In genomic region chr3:46006646-46007045, GRCh38 we compare ENCODE assay signal across 16 cellular contexts. TPM values are rescaled to one million over a fixed set of nuclear protein-coding genes. Genes with fewer than 3 reads are reported as not detected.
DNase-seq lines count a peak whose midpoint lies in the region; ATAC-seq and TF ChIP-seq lines count a peak whose summit lies in the region.
"Had no signal": no experiment of that assay in that cellular context is flagged by ENCODE, and none has a peak within 500 bp of the region (broad histone marks: within the 10 kb centered on the region; RNA-seq: fewer than 3 reads in every experiment).

No MANE protein-coding gene starts in this region.

- ATAC-seq in RWPE2 (ENCODE audit: low read depth): peak; percentile 48; the same call in 1 of the 3 replicates
- no peak for ATAC-seq in activated CD4-positive, alpha-beta T cell treated with anti-CD3 and anti-CD28 coated beads for 36 hours
- no peak for ATAC-seq in HG02759 (IDR thresholded peaks at IDR 0.05; ENCODE audit: unreplicated experiment)
- ATAC-seq in GM21619 (IDR thresholded peaks at IDR 0.05; ENCODE audit: unreplicated experiment): no peak
- ATAC-seq in stimulated activated naive CD8-positive, alpha-beta T cell treated with anti-CD3 and anti-CD28 coated beads, Interleukin-15, Interleukin-2, amounts not matched to agents 100 U/mL and 50 U/mL, for 24 hours: no peak

- no peaks in the 10 kb centered on the region for H3K4me1 ChIP-seq in RWPE2 (ENCODE audit: insufficient read depth, poor library complexity, severe bottlenecking)

- no peaks in the 10 kb centered on the region for H3K9me3 Mint-ChIP-seq in activated CD4-positive, alpha-beta T cell treated with anti-CD3 and anti-CD28 coated beads for 36 hours (ENCODE audit: low read depth)
- H3K9me3 Mint-ChIP-seq: activated CD4-positive, alpha-beta T cell treated with anti-CD3 and anti-CD28 coated beads, Interleukin-2, amount 10 ng/mL, durations not matched to agents 24 days and 14 days; neural crest cell had no signal

- DNase-seq in AG10803 (ENCODE audit: low read depth): peak; percentile 89
- DNase-seq in RWPE2 (ENCODE audit: low spot score): no peak
- DNase-seq in fibroblast of peridontal ligament (ENCODE audit: extremely low read depth): peak; percentile 95
- peak; percentile 56 for DNase-seq in myocyte (ENCODE audit: low read depth)
- no peak for DNase-seq in activated CD4-positive, alpha-beta T cell treated with anti-CD3 and anti-CD28 coated beads for 36 hours
- DNase-seq in stimulated activated naive CD8-positive, alpha-beta T cell treated with anti-CD3 and anti-CD28 coated beads, Interleukin-15, Interleukin-2, amounts not matched to agents 100 U/mL and 50 U/mL, for 24 hours: no peak
- DNase-seq: activated CD4-positive, alpha-beta T cell treated with anti-CD3 and anti-CD28 coated beads, Interleukin-2, amount 10 ng/mL, durations not matched to agents 24 days and 14 days; activated effector memory CD4-positive, alpha-beta T cell treated with anti-CD3 and anti-CD28 coated beads, Interleukin-2, amount 50 U/mL, for 16 hours; dorsolateral prefrontal cortex; NCI-H510A treated with DMSO at 0.1 percent for 48 hours; stimulated activated naive CD4-positive, alpha-beta T cell had no signal

- CTCF ChIA-PET in activated CD4-positive, alpha-beta T cell treated with anti-CD3 and anti-CD28 coated beads for 36 hours (lab: Charles Lee): no interaction called here

- H3K4me3 Mint-ChIP-seq in activated CD4-positive, alpha-beta T cell treated with anti-CD3 and anti-CD28 coated beads for 36 hours: no peak overlapping the region
- H3K4me3 Mint-ChIP-seq: activated CD4-positive, alpha-beta T cell treated with anti-CD3 and anti-CD28 coated beads, Interleukin-2, amount 10 ng/mL, durations not matched to agents 24 days and 14 days; neural crest cell had no signal

- H3K27me3 ChIP-seq in RWPE2 (ENCODE audit: insufficient read depth, poor library complexity, severe bottlenecking): no peaks in the 10 kb centered on the region
- H3K27me3 ChIP-seq: dorsolateral prefrontal cortex had no signal

- H3K4me3 ChIP-seq in AG10803 (ENCODE audit: low read length): no peak overlapping the region
- no peak overlapping the region for H3K4me3 ChIP-seq in RWPE2 (ENCODE audit: severe bottlenecking)
- H3K4me3 ChIP-seq: dorsolateral prefrontal cortex, SK-N-MC had no signal

- intact Hi-C loops in activated CD4-positive, alpha-beta T cell treated with anti-CD3 and anti-CD28 coated beads for 36 hours (cut with DNase I, micrococcal nuclease): no loop called here

- peaks cover 4% of the 10 kb centered on the region for H3K4me1 Mint-ChIP-seq in activated CD4-positive, alpha-beta T cell treated with anti-CD3 and anti-CD28 coated beads for 36 hours
- H3K4me1 Mint-ChIP-seq: neural crest cell had no signal

- H3K27ac Mint-ChIP-seq in activated CD4-positive, alpha-beta T cell treated with anti-CD3 and anti-CD28 coated beads for 36 hours: no peak overlapping the region
- H3K27ac Mint-ChIP-seq: activated CD4-positive, alpha-beta T cell treated with anti-CD3 and anti-CD28 coated beads, Interleukin-2, amount 10 ng/mL, durations not matched to agents 24 days and 14 days had no signal

- no peak overlapping the region for H3K27ac ChIP-seq in RWPE2 (ENCODE audit: poor library complexity, severe bottlenecking)
- H3K27ac ChIP-seq: C4-2B, dorsolateral prefrontal cortex, SK-N-MC had no signal

- POLR2A ChIA-PET in activated CD4-positive, alpha-beta T cell treated with anti-CD3 and anti-CD28 coated beads for 36 hours (lab: Charles Lee): no interaction called here

- H3K36me3 ChIP-seq in RWPE2 (ENCODE audit: low read depth): no peaks in the 10 kb centered on the region

- no peaks in the 10 kb centered on the region for H3K9me3 ChIP-seq in RWPE2 (ENCODE audit: severe bottlenecking)

- TF ChIP-seq CTCF in AG10803 (conservative IDR thresholded peaks at IDR 0.05; ENCODE audit: low read length) (no peak), RWPE2 (IDR thresholded peaks at IDR 0.05; ENCODE audit: poor library complexity, severe bottlenecking) (no peak)

- H3K27me3 Mint-ChIP-seq in activated CD4-positive, alpha-beta T cell treated with anti-CD3 and anti-CD28 coated beads for 36 hours: peaks cover 3% of the 10 kb centered on the region
- H3K27me3 Mint-ChIP-seq: activated CD4-positive, alpha-beta T cell treated with anti-CD3 and anti-CD28 coated beads, Interleukin-2, amount 10 ng/mL, durations not matched to agents 24 days and 14 days had no signal

- H3K36me3 Mint-ChIP-seq in activated CD4-positive, alpha-beta T cell treated with anti-CD3 and anti-CD28 coated beads for 36 hours (ENCODE audit: low read depth): no peaks in the 10 kb centered on the region

RNA-seq across cellular contexts. Expression of gene FYCO1, which starts 11.0 kb away (rescaled TPM):
- 35.8 and 37.1 TPM in 2 replicates for total RNA-seq in myocyte
- polyA plus RNA-seq in myocyte (2012): 23.9 TPM
- total RNA-seq in activated CD4-positive, alpha-beta T cell treated with anti-CD3 and anti-CD28 coated beads for 36 hours: 10 to 100 TPM in 1 of 2 experiments, 1 to 10 TPM in 1; 8.2 to 10.6 TPM

RNA-seq across cellular contexts. Expression of gene XCR1, which starts 20.6 kb away (rescaled TPM):
- total RNA-seq in myocyte: not detected in 2 replicates
- polyA plus RNA-seq in myocyte (2012): not detected
- total RNA-seq in activated CD4-positive, alpha-beta T cell treated with anti-CD3 and anti-CD28 coated beads for 36 hours: not detected
- total RNA-seq: neural crest cell had no signal

Comparison
In these comparisons a context has a peak if more than half of its experiments do, and no peak if none do; other contexts are left out.
1. DNase-seq: peak in AG10803 (single experiment), fibroblast of peridontal ligament (single experiment) and myocyte (single experiment); none in RWPE2 (single experiment), activated CD4-positive, alpha-beta T cell treated with anti-CD3 and anti-CD28 coated beads for 36 hours (single experiment) and stimulated activated naive CD8-positive, alpha-beta T cell treated with anti-CD3 and anti-CD28 coated beads, Interleukin-15, Interleukin-2, amounts not matched to agents 100 U/mL and 50 U/mL, for 24 hours (single experiment).